In the genomic region with DNA sequence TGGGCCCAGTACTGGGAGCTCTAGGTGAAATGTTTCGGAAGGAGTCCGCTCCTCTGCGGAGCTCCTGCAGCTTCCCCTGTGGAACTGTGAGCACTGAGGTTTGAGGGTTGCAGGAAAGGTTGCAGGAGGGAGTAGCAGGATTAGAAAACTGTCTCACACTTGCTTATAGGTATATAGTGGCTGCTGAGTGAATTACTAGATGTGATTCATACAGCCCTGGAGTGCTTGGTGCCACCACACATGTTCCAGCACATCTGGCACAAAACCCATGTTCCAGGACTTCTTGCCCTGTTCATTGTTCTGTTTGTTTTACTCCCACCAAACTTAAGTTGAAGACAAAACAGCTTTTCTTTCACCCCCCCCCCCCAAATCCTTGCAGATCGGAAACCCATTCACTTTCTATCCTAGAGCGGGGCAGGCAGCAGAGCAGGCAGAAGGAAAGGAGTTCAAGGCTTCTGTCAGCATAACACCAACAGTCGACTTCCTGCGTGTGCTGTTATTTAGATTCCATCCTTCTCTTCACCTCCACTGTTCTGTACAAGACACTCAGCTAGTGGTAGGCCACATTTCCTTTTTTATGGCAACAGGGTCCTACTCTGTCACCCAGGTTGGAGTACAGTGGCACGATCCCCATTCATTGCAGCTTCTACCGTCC, we compare ENCODE assay signal across 8 cellular contexts. TPM values are rescaled to one million over a fixed set of nuclear protein-coding genes. Genes with fewer than 3 reads are reported as not detected.
DNase-seq lines count a peak whose midpoint lies in the region; ATAC-seq, FAIRE-seq and TF ChIP-seq lines count a peak whose summit lies in the region.

No MANE protein-coding gene starts in this region.

- peaks cover 34% of the 10 kb centered on the region for H3K4me1 Mint-ChIP-seq in neural crest cell

- in situ Hi-C loops in KBM-7 (cut with MboI; ENCODE audit: low pct_unique_long_range_greater_than_20kb, low sequenced_read_pairs): no loop called here

- DNase-seq in AG10803 (ENCODE audit: low read depth) (peak; percentile 38), H54 (ENCODE audit: insufficient read length, low spot score) (peak; percentile 67), neural crest cell (ENCODE audit: low read depth, low spot score) (peak; percentile 8), NCI-H774 (lab: John Stamatoyannopoulos, UW) (no peak), KBM-7 (no peak)

- no peaks in the 10 kb centered on the region for H3K9me3 Mint-ChIP-seq in neural crest cell

- no peaks in the 10 kb centered on the region for H3K36me3 Mint-ChIP-seq in neural crest cell (ENCODE audit: low read depth)

- H3K4me3 Mint-ChIP-seq in neural crest cell: peak overlapping the region; percentile 88

- TF ChIP-seq POLR2A in H54 (IDR thresholded peaks at IDR 0.05; ENCODE audit: low read depth, low read length): no peak

- peak; percentile 6 for ATAC-seq in SK-N-SH treated with all-trans-retinoic acid at 6 μM for 48 hours
- peak; percentile 57 for ATAC-seq in esophagus mucosa
- no peak for ATAC-seq in HG02970 (IDR thresholded peaks at IDR 0.05; ENCODE audit: low FRiP score, unreplicated experiment)

- FAIRE-seq in H54 (lab: Jason Lieb, UNC): no peak

- peak overlapping the region; percentile 78 for H3K27ac Mint-ChIP-seq in neural crest cell (ENCODE audit: unreplicated experiment)

- peak overlapping the region; percentile 76 for H3K4me3 ChIP-seq in AG10803 (ENCODE audit: low read length)

- peak; percentile 7; the same call in 1 of the 2 replicates for TF ChIP-seq CTCF in AG10803 (conservative IDR thresholded peaks at IDR 0.05; ENCODE audit: low read length)
- no peak for TF ChIP-seq CTCF in neural crest cell (conservative IDR thresholded peaks at IDR 0.05)

- no peaks in the 10 kb centered on the region for H3K27me3 Mint-ChIP-seq in neural crest cell (ENCODE audit: low read depth)

TF ChIP-seq in SK-N-SH treated with all-trans-retinoic acid at 6 μM for 48 hours, 23 proteins besides CTCF, POLR2A, EP300 and RAD21:
- TF ChIP-seq, protein P1, sequence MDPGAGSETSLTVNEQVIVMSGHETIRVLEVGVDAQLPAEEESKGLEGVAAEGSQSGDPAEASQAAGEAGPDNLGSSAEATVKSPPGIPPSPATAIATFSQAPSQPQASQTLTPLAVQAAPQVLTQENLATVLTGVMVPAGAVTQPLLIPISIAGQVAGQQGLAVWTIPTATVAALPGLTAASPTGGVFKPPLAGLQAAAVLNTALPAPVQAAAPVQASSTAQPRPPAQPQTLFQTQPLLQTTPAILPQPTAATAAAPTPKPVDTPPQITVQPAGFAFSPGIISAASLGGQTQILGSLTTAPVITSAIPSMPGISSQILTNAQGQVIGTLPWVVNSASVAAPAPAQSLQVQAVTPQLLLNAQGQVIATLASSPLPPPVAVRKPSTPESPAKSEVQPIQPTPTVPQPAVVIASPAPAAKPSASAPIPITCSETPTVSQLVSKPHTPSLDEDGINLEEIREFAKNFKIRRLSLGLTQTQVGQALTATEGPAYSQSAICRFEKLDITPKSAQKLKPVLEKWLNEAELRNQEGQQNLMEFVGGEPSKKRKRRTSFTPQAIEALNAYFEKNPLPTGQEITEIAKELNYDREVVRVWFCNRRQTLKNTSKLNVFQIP (CRISPR knock-in tag; IDR thresholded peaks at IDR 0.05; ENCODE audit: borderline replicate concordance, low read depth): no peak
- TF ChIP-seq, protein P2, sequence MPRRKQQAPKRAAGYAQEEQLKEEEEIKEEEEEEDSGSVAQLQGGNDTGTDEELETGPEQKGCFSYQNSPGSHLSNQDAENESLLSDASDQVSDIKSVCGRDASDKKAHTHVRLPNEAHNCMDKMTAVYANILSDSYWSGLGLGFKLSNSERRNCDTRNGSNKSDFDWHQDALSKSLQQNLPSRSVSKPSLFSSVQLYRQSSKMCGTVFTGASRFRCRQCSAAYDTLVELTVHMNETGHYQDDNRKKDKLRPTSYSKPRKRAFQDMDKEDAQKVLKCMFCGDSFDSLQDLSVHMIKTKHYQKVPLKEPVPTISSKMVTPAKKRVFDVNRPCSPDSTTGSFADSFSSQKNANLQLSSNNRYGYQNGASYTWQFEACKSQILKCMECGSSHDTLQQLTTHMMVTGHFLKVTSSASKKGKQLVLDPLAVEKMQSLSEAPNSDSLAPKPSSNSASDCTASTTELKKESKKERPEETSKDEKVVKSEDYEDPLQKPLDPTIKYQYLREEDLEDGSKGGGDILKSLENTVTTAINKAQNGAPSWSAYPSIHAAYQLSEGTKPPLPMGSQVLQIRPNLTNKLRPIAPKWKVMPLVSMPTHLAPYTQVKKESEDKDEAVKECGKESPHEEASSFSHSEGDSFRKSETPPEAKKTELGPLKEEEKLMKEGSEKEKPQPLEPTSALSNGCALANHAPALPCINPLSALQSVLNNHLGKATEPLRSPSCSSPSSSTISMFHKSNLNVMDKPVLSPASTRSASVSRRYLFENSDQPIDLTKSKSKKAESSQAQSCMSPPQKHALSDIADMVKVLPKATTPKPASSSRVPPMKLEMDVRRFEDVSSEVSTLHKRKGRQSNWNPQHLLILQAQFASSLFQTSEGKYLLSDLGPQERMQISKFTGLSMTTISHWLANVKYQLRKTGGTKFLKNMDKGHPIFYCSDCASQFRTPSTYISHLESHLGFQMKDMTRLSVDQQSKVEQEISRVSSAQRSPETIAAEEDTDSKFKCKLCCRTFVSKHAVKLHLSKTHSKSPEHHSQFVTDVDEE (CRISPR knock-in tag; IDR thresholded peaks at IDR 0.05): no peak
- no peak for TF ChIP-seq PPARA (CRISPR knock-in tag; IDR thresholded peaks at IDR 0.05; ENCODE audit: borderline replicate concordance)

RNA-seq across cellular contexts. Expression of a gene that starts 0.7 kb away (rescaled TPM):
- total RNA-seq in esophagus mucosa (19.4 TPM), neural crest cell (21.7 and 22.5 TPM in 2 replicates)

RNA-seq across cellular contexts. Expression of a gene that starts 4.7 kb away (rescaled TPM):
- total RNA-seq in esophagus mucosa (21.2 TPM), neural crest cell (67.5 and 67.6 TPM in 2 replicates)

RNA-seq across cellular contexts. Expression of a gene that starts 19.1 kb away (rescaled TPM):
- total RNA-seq in esophagus mucosa: not detected
- total RNA-seq in neural crest cell: 1.5 and 1.8 TPM in 2 replicates

RNA-seq across cellular contexts. Expression of a gene that starts 34.1 kb away (rescaled TPM):
- total RNA-seq in esophagus mucosa: 46.1 TPM
- total RNA-seq in neural crest cell: 94.7 and 102 TPM in 2 replicates

RNA-seq across cellular contexts. Expression of a gene that starts 34.4 kb away (rescaled TPM):
- total RNA-seq in esophagus mucosa (32.6 TPM), neural crest cell (105 and 109 TPM in 2 replicates)

Comparison
In these comparisons a context has a peak if more than half of its experiments do, and no peak if none do; other contexts are left out.
1. DNase-seq: peak in AG10803 (single experiment), H54 (single experiment) and neural crest cell (single experiment); none in NCI-H774 (single experiment) and KBM-7 (single experiment).